9 cellular contexts compared by ENCODE assay signal in the genomic region with DNA sequence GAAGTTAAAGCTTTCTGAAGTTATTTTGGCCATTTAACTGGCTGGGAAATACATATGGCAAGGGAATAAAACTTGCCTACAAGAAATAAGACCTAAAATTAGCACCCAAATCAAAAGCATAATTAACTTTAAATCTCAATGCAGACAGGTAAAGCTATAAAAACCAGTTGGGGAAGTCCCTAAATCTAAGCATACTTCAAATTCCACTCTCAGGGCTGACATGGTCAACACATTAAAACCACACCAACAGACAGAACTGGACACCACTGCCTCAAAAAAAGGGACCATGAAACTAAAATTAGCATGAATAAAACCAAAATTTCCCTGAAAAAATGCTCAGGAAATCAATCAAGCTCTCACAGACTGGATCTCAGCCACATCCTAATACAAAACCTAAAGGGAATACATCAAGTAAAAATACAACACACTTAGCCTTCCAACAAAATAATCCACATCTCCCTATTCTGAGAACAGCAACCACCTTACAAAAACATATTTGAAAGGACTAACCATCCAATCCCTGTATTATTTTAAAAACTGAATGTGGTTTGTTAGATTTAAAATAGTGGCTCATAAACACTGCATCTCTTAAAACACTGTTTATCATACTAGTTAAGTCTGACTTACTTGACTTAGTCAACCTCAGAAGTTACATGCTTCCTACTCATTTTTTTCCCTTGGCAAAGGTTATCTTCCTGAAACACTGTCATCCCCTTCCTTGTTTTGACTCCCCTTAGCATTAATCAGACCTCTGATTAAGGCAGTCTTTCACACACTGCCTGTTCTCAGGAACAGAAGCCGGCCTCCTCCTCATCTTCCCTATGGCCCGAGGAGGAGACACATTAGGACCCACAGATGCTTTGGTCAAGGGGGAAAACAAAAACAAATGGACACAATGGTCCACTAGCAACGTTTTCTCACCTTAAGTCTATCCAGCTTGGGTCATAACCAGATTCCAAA. TPM values are rescaled to one million over a fixed set of nuclear protein-coding genes. Genes with fewer than 3 reads are reported as not detected.
A peak's percentile ranks its signal among the peaks of the same experiment; 100 is the strongest.
DNase-seq lines count a peak whose midpoint lies in the region; ATAC-seq and TF ChIP-seq lines count a peak whose summit lies in the region.
"Had no signal": no experiment of that assay in that cellular context is flagged by ENCODE, and none has a peak within 500 bp of the region (broad histone marks: within the 10 kb centered on the region; RNA-seq: fewer than 3 reads in every experiment).

No MANE protein-coding gene starts in this region.

- ATAC-seq in SK-N-SH treated with all-trans-retinoic acid at 6 μM for 48 hours = peak; percentile 4
- ATAC-seq in psoas muscle = peak in 3 of 4 donors; percentile 39 to 71 (median 59)
- no peak for ATAC-seq in HG02970 (IDR thresholded peaks at IDR 0.05; ENCODE audit: low FRiP score, unreplicated experiment)

- no peak for TF ChIP-seq POLR2A in esophagus squamous epithelium (IDR thresholded peaks at IDR 0.05)

- 3 to 7% methylated on average over 3 of the region's 3 CpGs for WGBS in esophagus squamous epithelium, 2 donors
- WGBS in psoas muscle, 3 donors = 4 to 15% (median 9%) methylated on average over 3 of the region's 3 CpGs

- intact Hi-C loops in esophagus squamous epithelium (cut with DNase I) = no loop called here
- intact Hi-C loops in psoas muscle (cut with DNase I) = loop anchor here in 1 of 2 donors (10.0 kb wide), 1 partner anchor 875 kb away; a partner anchor contains a TSS

- H3K4me3 ChIP-seq in GM12864 (ENCODE audit: low read depth, low read length) (peak overlapping the region; percentile 25), esophagus squamous epithelium (peak overlapping the region in 3 of 4 donors; percentile 2 to 33 (median 7)), psoas muscle (peak overlapping the region; percentile 99)

- H3K27me3 ChIP-seq in esophagus squamous epithelium (no peaks in the 10 kb centered on the region), psoas muscle (ENCODE audit: insufficient read depth in 3 of 3, low read length in 2 of 3) (no peaks in the 10 kb centered on the region)

- H3K36me3 ChIP-seq in esophagus squamous epithelium = peaks cover 4 to 43% (median 6%) of the 10 kb centered on the region in 3 donors
- peaks cover 3 to 33% of the 10 kb centered on the region in 2 donors for H3K36me3 ChIP-seq in psoas muscle (ENCODE audit: insufficient read depth in 1 of 2, low read depth in 1 of 2)

- H3K27ac ChIP-seq in esophagus squamous epithelium (peak overlapping the region in 3 of 4 donors; percentile 13 to 100 (median 64)), psoas muscle (peak overlapping the region; percentile 100)

- no peaks in the 10 kb centered on the region for H3K9me3 ChIP-seq in esophagus squamous epithelium
- no peaks in the 10 kb centered on the region for H3K9me3 ChIP-seq in psoas muscle

- no peak for TF ChIP-seq CTCF in GM12864 (IDR thresholded peaks at IDR 0.05; ENCODE audit: low read depth, low read length, missing control alignments)
- no peak for TF ChIP-seq CTCF in esophagus squamous epithelium (IDR thresholded peaks at IDR 0.05)
- no peak for TF ChIP-seq CTCF in psoas muscle (IDR thresholded peaks at IDR 0.05)

- H3K4me1 ChIP-seq in esophagus squamous epithelium = peaks cover 50 to 100% (median 75%) of the 10 kb centered on the region in 3 donors
- peaks cover 98% of the 10 kb centered on the region for H3K4me1 ChIP-seq in psoas muscle

- no peak for DNase-seq in GM12864 (ENCODE audit: low read depth)
- no peak for DNase-seq in esophagus squamous epithelium (lab: John Stamatoyannopoulos, UW)
- DNase-seq in psoas muscle = no peak
- no peak for DNase-seq in OCI-M2 (lab: John Stamatoyannopoulos, UW; ENCODE audit: unreplicated experiment)
- DNase-seq in activated CD8-positive, alpha-beta memory T cell treated with anti-CD3 and anti-CD28 coated beads, Interleukin-2, amount 50 U/mL, for 48 hours = no peak
- no peak for DNase-seq in NCI-H187 treated with DMSO at 0.1 percent for 48 hours (lab: John Stamatoyannopoulos, UW)
- DNase-seq: NCI-H2029 had no signal

TF ChIP-seq in SK-N-SH treated with all-trans-retinoic acid at 6 μM for 48 hours, 23 proteins besides CTCF, POLR2A, EP300 and RAD21:
- TF ChIP-seq, protein P1, sequence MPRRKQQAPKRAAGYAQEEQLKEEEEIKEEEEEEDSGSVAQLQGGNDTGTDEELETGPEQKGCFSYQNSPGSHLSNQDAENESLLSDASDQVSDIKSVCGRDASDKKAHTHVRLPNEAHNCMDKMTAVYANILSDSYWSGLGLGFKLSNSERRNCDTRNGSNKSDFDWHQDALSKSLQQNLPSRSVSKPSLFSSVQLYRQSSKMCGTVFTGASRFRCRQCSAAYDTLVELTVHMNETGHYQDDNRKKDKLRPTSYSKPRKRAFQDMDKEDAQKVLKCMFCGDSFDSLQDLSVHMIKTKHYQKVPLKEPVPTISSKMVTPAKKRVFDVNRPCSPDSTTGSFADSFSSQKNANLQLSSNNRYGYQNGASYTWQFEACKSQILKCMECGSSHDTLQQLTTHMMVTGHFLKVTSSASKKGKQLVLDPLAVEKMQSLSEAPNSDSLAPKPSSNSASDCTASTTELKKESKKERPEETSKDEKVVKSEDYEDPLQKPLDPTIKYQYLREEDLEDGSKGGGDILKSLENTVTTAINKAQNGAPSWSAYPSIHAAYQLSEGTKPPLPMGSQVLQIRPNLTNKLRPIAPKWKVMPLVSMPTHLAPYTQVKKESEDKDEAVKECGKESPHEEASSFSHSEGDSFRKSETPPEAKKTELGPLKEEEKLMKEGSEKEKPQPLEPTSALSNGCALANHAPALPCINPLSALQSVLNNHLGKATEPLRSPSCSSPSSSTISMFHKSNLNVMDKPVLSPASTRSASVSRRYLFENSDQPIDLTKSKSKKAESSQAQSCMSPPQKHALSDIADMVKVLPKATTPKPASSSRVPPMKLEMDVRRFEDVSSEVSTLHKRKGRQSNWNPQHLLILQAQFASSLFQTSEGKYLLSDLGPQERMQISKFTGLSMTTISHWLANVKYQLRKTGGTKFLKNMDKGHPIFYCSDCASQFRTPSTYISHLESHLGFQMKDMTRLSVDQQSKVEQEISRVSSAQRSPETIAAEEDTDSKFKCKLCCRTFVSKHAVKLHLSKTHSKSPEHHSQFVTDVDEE (CRISPR knock-in tag; IDR thresholded peaks at IDR 0.05) = no peak
- no peak for TF ChIP-seq TCF4 (CRISPR knock-in tag; IDR thresholded peaks at IDR 0.05; ENCODE audit: borderline replicate concordance)
- TF ChIP-seq, protein P2, sequence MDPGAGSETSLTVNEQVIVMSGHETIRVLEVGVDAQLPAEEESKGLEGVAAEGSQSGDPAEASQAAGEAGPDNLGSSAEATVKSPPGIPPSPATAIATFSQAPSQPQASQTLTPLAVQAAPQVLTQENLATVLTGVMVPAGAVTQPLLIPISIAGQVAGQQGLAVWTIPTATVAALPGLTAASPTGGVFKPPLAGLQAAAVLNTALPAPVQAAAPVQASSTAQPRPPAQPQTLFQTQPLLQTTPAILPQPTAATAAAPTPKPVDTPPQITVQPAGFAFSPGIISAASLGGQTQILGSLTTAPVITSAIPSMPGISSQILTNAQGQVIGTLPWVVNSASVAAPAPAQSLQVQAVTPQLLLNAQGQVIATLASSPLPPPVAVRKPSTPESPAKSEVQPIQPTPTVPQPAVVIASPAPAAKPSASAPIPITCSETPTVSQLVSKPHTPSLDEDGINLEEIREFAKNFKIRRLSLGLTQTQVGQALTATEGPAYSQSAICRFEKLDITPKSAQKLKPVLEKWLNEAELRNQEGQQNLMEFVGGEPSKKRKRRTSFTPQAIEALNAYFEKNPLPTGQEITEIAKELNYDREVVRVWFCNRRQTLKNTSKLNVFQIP (CRISPR knock-in tag; IDR thresholded peaks at IDR 0.05; ENCODE audit: borderline replicate concordance, low read depth) = no peak
- TF ChIP-seq, protein P3, sequence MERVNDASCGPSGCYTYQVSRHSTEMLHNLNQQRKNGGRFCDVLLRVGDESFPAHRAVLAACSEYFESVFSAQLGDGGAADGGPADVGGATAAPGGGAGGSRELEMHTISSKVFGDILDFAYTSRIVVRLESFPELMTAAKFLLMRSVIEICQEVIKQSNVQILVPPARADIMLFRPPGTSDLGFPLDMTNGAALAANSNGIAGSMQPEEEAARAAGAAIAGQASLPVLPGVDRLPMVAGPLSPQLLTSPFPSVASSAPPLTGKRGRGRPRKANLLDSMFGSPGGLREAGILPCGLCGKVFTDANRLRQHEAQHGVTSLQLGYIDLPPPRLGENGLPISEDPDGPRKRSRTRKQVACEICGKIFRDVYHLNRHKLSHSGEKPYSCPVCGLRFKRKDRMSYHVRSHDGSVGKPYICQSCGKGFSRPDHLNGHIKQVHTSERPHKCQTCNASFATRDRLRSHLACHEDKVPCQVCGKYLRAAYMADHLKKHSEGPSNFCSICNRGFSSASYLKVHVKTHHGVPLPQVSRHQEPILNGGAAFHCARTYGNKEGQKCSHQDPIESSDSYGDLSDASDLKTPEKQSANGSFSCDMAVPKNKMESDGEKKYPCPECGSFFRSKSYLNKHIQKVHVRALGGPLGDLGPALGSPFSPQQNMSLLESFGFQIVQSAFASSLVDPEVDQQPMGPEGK (CRISPR knock-in tag; IDR thresholded peaks at IDR 0.05; ENCODE audit: borderline replicate concordance) = no peak
- TF ChIP-seq TOX (CRISPR knock-in tag; IDR thresholded peaks at IDR 0.05; ENCODE audit: borderline replicate concordance) = no peak
- TF ChIP-seq SNAI2 (CRISPR knock-in tag; IDR thresholded peaks at IDR 0.05) = no peak
- TF ChIP-seq ZFP30 (CRISPR knock-in tag; IDR thresholded peaks at IDR 0.05) = no peak
- no peak for TF ChIP-seq ISL1 (CRISPR knock-in tag; IDR thresholded peaks at IDR 0.05)

RNA-seq across cellular contexts. Expression of a gene that starts 8.3 kb away (rescaled TPM):
- total RNA-seq in esophagus squamous epithelium = 100 to 1,000 TPM in 3 of 4 donors, 10 to 100 TPM in 1; 83.3 to 396 (median 171) TPM
- 10 to 100 TPM; 38.7 to 99.5 (median 68.8) TPM for total RNA-seq in psoas muscle
- polyA plus RNA-seq in psoas muscle = 10 to 100 TPM; 60.5 to 86.6 (median 86.5) TPM

Comparison
In these comparisons a context has a peak if more than half of its experiments do, and no peak if none do; other contexts are left out.
1. H3K4me3 ChIP-seq: peak in every context shown above with its lines; median percentile 99 in psoas muscle; 25 in GM12864; 7 in esophagus squamous epithelium.